ENCODE assay signal across 8 cellular contexts in the genomic region with DNA sequence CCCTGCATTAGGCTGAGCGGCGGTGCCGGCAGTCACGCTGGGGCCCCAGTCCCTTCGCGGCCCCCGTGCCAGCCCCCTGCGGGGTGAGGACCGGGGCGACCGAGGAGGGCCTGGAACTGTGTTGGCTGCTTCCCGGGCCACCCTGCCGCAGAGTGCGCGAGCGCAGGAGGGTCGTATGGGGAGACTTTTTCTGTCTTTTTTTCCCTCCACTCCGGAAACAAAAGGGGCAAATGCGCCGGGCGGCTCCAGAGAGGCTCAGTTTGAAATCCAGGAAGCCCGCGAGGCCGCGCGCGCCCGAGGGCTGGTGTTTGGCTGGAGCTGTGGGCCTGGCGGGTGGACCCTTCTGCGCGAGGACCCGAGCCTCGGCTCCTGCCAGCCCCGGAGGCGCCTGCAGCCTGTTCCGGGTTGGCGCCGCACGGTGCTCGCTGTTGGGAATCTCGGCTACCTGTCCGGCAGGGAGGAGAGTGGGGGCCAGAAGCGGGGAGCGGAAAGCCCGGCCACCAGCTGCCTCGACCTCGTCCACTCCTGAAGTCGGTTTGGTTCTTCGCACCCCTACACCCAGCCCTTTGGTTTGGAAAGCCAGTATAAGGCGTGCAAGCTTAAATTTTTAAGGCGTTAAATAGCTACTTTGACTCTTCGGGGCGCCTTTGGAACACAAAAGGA. TPM values are rescaled to one million over a fixed set of nuclear protein-coding genes. Genes with fewer than 3 reads are reported as not detected.
DNase-seq lines count a peak whose midpoint lies in the region; ATAC-seq and TF ChIP-seq lines count a peak whose summit lies in the region.

No MANE protein-coding gene starts in this region.

- peaks cover 23% of the 10 kb centered on the region for H3K27me3 Mint-ChIP-seq in HFFc6 (ENCODE audit: insufficient read depth)
- H3K27me3 Mint-ChIP-seq in activated naive CD8-positive, alpha-beta T cell treated with anti-CD3 and anti-CD28 coated beads, Interleukin-2, amount 10 ng/mL, durations not matched to agents 7 days and 5 days = peaks cover 72% of the 10 kb centered on the region

- TF ChIP-seq CTCF in HFFc6 (IDR thresholded peaks at IDR 0.05) (no peak), gastrocnemius medialis (IDR thresholded peaks at IDR 0.05 in 4 of 5, conservative IDR thresholded peaks at IDR 0.05 in 1 of 5) (no peak)

- no peaks in the 10 kb centered on the region for H3K9me3 Mint-ChIP-seq in HFFc6
- H3K9me3 Mint-ChIP-seq in activated naive CD8-positive, alpha-beta T cell treated with anti-CD3 and anti-CD28 coated beads, Interleukin-2, amount 10 ng/mL, durations not matched to agents 7 days and 5 days = no peaks in the 10 kb centered on the region

- H3K4me1 ChIP-seq in gastrocnemius medialis = peaks cover 9 to 11% of the 10 kb centered on the region in 2 donors

- DNase-seq in AG20443 (ENCODE audit: low spot score) (peak; percentile 57), HFFc6 (no peak), hepatic stellate cell (ENCODE audit: low spot score) (peak; percentile 55), gastrocnemius medialis (no peak), Ammon's horn (ENCODE audit: low spot score) (no peak), SK-N-DZ (ENCODE audit: low spot score) (no peak), HCEC 1CT (no peak)
- DNase-seq in activated naive CD8-positive, alpha-beta T cell treated with anti-CD3 and anti-CD28 coated beads, Interleukin-2, amount 10 ng/mL, durations not matched to agents 7 days and 5 days = peak; percentile 55

- no peaks in the 10 kb centered on the region for H3K9me3 ChIP-seq in gastrocnemius medialis

- peak overlapping the region; percentile 52 to 75 (median 74) for H3K27ac ChIP-seq in gastrocnemius medialis

- H3K4me3 Mint-ChIP-seq in HFFc6 = peak overlapping the region; percentile 82
- H3K4me3 Mint-ChIP-seq in activated naive CD8-positive, alpha-beta T cell treated with anti-CD3 and anti-CD28 coated beads, Interleukin-2, amount 10 ng/mL, durations not matched to agents 7 days and 5 days = peak overlapping the region; percentile 63

- H3K27me3 ChIP-seq in gastrocnemius medialis = peaks cover 3 to 7% (median 5%) of the 10 kb centered on the region in 3 donors

- H3K36me3 ChIP-seq in gastrocnemius medialis = no peaks in the 10 kb centered on the region

- no peaks in the 10 kb centered on the region for H3K36me3 Mint-ChIP-seq in HFFc6 (ENCODE audit: low read depth)
- H3K36me3 Mint-ChIP-seq in activated naive CD8-positive, alpha-beta T cell treated with anti-CD3 and anti-CD28 coated beads, Interleukin-2, amount 10 ng/mL, durations not matched to agents 7 days and 5 days = no peaks in the 10 kb centered on the region

- H3K27ac Mint-ChIP-seq in HFFc6 = no peak overlapping the region
- no peak overlapping the region for H3K27ac Mint-ChIP-seq in activated naive CD8-positive, alpha-beta T cell treated with anti-CD3 and anti-CD28 coated beads, Interleukin-2, amount 10 ng/mL, durations not matched to agents 7 days and 5 days

- in situ Hi-C loops in gastrocnemius medialis (cut with MboI; ENCODE audit: low sequenced_read_pairs in 4 of 4) = no loop called here

- H3K4me1 Mint-ChIP-seq in HFFc6 (ENCODE audit: low read depth) = peaks cover 31% of the 10 kb centered on the region
- peaks cover 37% of the 10 kb centered on the region for H3K4me1 Mint-ChIP-seq in activated naive CD8-positive, alpha-beta T cell treated with anti-CD3 and anti-CD28 coated beads, Interleukin-2, amount 10 ng/mL, durations not matched to agents 7 days and 5 days

- POLR2A ChIA-PET in activated naive CD8-positive, alpha-beta T cell treated with anti-CD3 and anti-CD28 coated beads, Interleukin-2, amount 10 ng/mL, durations not matched to agents 7 days and 5 days (lab: Charles Lee) = interaction anchor here (0.6 to 1.0 kb wide), 2 partner anchors 13 to 17 kb away, joined by 3 read pairs; no protein-coding TSS in a partner anchor

- ATAC-seq in activated naive CD8-positive, alpha-beta T cell treated with anti-CD3 and anti-CD28 coated beads, Interleukin-2, amount 10 ng/mL, durations not matched to agents 7 days and 5 days (ENCODE audit: low read depth) = peak; percentile 11
- ATAC-seq in gastrocnemius medialis = peak; percentile 5 to 9

- intact Hi-C loops in gastrocnemius medialis (cut with DNase I; ENCODE audit: low total_unique reads) = no loop called here

- H3K4me3 ChIP-seq in gastrocnemius medialis = peak overlapping the region; percentile 52 to 88 (median 62)

- TF ChIP-seq POLR2A in gastrocnemius medialis (IDR thresholded peaks at IDR 0.05) = no peak

RNA-seq across cellular contexts. Expression of gene PLEKHG3, which starts 0.7 kb away (rescaled TPM):
- total RNA-seq in HFFc6 (2021; fragmentation: NEBNext Ultra II Directional; extraction: Animal tissue kit (Norgen Biotek cat#: 25700)) = 10 to 100 TPM in 3 of 6 experiments, 1 to 10 TPM in 3; 6.0 to 11.7 (median 9.2) TPM
- 1 to 10 TPM; 5.5 to 6.6 TPM for total RNA-seq in activated naive CD8-positive, alpha-beta T cell treated with anti-CD3 and anti-CD28 coated beads, Interleukin-2, amount 10 ng/mL, durations not matched to agents 7 days and 5 days
- total RNA-seq in gastrocnemius medialis = 10 to 100 TPM in 3 of 4 donors, 1 to 10 TPM in 1; 8.8 to 18.8 (median 14.5) TPM
- 10.4 and 13.9 TPM in 2 replicates for polyA plus RNA-seq in SK-N-DZ (2014; cell fraction: cytosol; rRNA removed)
- 24.4 TPM in 2 replicates for polyA plus RNA-seq in SK-N-DZ (2014; cell fraction: nucleus; rRNA removed)

Comparison
In these comparisons a context has a peak if more than half of its experiments do, and no peak if none do; other contexts are left out.
1. DNase-seq: peak in AG20443 (single experiment), activated naive CD8-positive, alpha-beta T cell treated with anti-CD3 and anti-CD28 coated beads, Interleukin-2, amount 10 ng/mL, durations not matched to agents 7 days and 5 days (single experiment) and hepatic stellate cell (single experiment); none in HFFc6 (single experiment), gastrocnemius medialis (0 of 2), Ammon's horn (single experiment), SK-N-DZ (single experiment) and HCEC 1CT (single experiment).